ENCODE assay signal across 33 cellular contexts in the genomic region with DNA sequence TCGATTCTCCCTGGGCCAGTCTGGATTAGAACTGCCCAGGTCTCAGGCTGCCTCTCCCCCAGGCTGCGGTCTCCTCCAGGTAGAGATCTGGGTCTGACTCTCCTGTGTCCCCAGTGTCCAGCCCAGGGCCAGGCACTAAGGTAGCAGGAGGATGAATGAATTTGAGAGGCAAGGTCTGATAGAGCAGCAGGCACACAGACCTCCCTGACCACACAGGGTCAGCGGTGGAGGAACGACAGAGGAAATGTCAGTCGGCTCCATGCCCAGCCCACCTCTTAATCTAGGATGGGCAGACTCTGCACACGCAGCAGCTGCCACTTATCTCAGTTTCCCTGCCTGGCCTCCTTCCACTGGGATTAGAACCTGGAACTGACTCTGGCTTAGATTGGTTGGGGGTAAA.
"Had no signal": no experiment of that assay in that cellular context is flagged by ENCODE, and none has a peak within 500 bp of the region (broad histone marks: within the 10 kb centered on the region; RNA-seq: fewer than 3 reads in every experiment).

No MANE protein-coding gene starts in this region.

- H3K4me1 ChIP-seq: adrenal gland, body of pancreas, breast epithelium, Peyer's patch had no signal

- H3K4me3 ChIP-seq: adrenal gland, body of pancreas, breast epithelium, K562, Peyer's patch had no signal

- H3K27me3 ChIP-seq: Peyer's patch had no signal

- DNase-seq: activated CD4-positive, alpha-beta memory T cell treated with anti-CD3 and anti-CD28 coated beads, Interleukin-2, amount 10 ng/mL, durations not matched to agents 7 days and 5 days; activated CD4-positive, alpha-beta T cell treated with anti-CD3 and anti-CD28 coated beads for 1 hour; activated CD4-positive, alpha-beta T cell treated with anti-CD3 and anti-CD28 coated beads for 48 hours; activated CD4-positive, CD25-positive, alpha-beta regulatory T cell; activated CD8-positive, alpha-beta memory T cell treated with anti-CD3 and anti-CD28 coated beads for 24 hours; activated CD8-positive, alpha-beta memory T cell treated with anti-CD3 and anti-CD28 coated beads, Interleukin-2, amount 10 ng/mL, durations not matched to agents 7 days and 5 days; activated CD8-positive, alpha-beta memory T cell treated with anti-CD3 and anti-CD28 coated beads, Interleukin-2, amount 50 U/mL, for 48 hours; activated gamma-delta T cell treated with Interleukin-2 at 50 U/mL for 16 hours; activated naive CD4-positive, alpha-beta T cell treated with anti-CD3 and anti-CD28 coated beads for 36 hours; activated T-cell treated with anti-CD3 and anti-CD28 coated beads, Interleukin-2, amount 50 U/mL, for 72 hours; adrenal gland; body of pancreas; IMR-90; NCI-H1092 treated with DMSO at 0.1 percent for 48 hours; NCI-H1417; NCI-H146; NCI-H187; NCI-H2029 treated with DMSO at 0.1 percent for 48 hours; NCI-H226; NCI-H446 treated with DMSO at 0.1 percent for 48 hours; NCI-H524; NCI-H69; NCI-H82; NK-92 treated with Interleukin-12 subunit alpha and Interleukin-12 subunit beta, amount 100 ng/mL, for 24 hours; Peyer's patch; RPMI8226; SIG-M5 had no signal

- ATAC-seq: activated CD8-positive, alpha-beta memory T cell treated with anti-CD3 and anti-CD28 coated beads, Interleukin-2, amount 10 ng/mL, durations not matched to agents 7 days and 5 days; activated naive CD4-positive, alpha-beta T cell treated with anti-CD3 and anti-CD28 coated beads, Interleukin-2, amount 50 U/mL, for 72 hours; activated T-cell treated with anti-CD3 and anti-CD28 coated beads, Interleukin-2, amount 50 U/mL, for 72 hours; activated T-helper 17 cell treated with anti-CD3 and anti-CD28 coated beads, Interleukin-2, amount 50 U/mL, for 72 hours; body of pancreas; K562; PC-3 had no signal

- H3K9me3 ChIP-seq: adrenal gland, body of pancreas, breast epithelium, Peyer's patch had no signal

- H3K27ac ChIP-seq: adrenal gland, body of pancreas, breast epithelium, Peyer's patch, VCaP had no signal

- H3K36me3 ChIP-seq: adrenal gland, breast epithelium, Peyer's patch had no signal
